In genomic region chr6:133891814-133892443, GRCh38 we compare ENCODE assay signal across 1 cellular context.
TF ChIP-seq lines count a peak whose summit lies in the region.

No MANE protein-coding gene starts in this region.

TF ChIP-seq in WTC11, 78 proteins besides CTCF, POLR2A, EP300 and RAD21 (continued from another document):
- TF ChIP-seq ARID4B (CRISPR knock-in tag; IDR thresholded peaks at IDR 0.05; ENCODE audit: borderline replicate concordance): no peak
TF ChIP-seq in WTC11: peak in this region for 0.
